8 cellular contexts compared by ENCODE assay signal in the genomic region with DNA sequence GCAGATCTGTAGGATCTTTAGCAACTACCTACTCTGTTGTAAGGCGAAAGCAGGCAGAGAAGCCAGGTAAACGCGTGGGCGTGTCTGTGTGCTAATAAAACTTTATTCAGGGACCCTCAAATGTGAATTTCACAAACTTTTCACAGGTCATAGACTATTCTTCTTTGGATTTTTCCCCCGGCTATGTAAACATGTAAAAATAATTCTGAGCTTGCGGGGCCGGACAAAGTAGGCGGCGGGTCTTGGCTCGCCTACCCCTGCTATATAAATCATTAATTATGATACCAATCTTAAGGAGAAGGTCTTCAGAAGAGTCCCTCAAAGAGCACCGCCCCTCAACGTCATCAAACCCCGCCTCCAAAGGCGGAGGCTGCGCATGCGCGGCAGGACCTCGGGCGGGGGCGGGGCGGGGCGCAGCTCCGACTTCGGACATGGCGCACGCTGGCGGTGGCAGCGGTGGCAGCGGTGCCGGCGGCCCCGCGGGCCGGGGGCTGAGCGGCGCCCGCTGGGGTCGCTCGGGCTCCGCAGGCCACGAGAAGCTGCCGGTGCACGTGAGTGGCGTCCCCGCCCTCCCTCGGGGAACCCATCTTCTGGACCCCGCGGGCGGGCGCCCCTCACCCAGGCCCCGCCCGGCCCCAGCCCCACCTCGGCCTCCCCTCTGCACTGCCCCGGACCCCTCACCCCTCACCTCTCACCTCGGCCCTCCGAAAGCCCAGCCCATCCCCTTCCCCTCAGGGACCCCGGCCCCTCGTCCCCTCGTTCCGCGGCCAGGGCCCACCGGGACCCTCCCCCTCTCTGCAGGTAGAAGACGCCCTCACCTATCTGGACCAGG. TPM values are rescaled to one million over a fixed set of nuclear protein-coding genes. Genes with fewer than 3 reads are reported as not detected.
A peak's percentile ranks its signal among the peaks of the same experiment; 100 is the strongest.
DNase-seq lines count a peak whose midpoint lies in the region; ATAC-seq and TF ChIP-seq lines count a peak whose summit lies in the region.

A gene with protein sequence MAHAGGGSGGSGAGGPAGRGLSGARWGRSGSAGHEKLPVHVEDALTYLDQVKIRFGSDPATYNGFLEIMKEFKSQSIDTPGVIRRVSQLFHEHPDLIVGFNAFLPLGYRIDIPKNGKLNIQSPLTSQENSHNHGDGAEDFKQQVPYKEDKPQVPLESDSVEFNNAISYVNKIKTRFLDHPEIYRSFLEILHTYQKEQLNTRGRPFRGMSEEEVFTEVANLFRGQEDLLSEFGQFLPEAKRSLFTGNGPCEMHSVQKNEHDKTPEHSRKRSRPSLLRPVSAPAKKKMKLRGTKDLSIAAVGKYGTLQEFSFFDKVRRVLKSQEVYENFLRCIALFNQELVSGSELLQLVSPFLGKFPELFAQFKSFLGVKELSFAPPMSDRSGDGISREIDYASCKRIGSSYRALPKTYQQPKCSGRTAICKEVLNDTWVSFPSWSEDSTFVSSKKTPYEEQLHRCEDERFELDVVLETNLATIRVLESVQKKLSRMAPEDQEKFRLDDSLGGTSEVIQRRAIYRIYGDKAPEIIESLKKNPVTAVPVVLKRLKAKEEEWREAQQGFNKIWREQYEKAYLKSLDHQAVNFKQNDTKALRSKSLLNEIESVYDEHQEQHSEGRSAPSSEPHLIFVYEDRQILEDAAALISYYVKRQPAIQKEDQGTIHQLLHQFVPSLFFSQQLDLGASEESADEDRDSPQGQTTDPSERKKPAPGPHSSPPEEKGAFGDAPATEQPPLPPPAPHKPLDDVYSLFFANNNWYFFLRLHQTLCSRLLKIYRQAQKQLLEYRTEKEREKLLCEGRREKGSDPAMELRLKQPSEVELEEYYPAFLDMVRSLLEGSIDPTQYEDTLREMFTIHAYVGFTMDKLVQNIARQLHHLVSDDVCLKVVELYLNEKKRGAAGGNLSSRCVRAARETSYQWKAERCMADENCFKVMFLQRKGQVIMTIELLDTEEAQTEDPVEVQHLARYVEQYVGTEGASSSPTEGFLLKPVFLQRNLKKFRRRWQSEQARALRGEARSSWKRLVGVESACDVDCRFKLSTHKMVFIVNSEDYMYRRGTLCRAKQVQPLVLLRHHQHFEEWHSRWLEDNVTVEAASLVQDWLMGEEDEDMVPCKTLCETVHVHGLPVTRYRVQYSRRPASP (plus strand): TSS at position 409 of the 832 bp plus-strand sequence. CDS start 23 bp downstream, at position 432.

- no peaks in the 10 kb centered on the region for H3F3A ChIP-seq in MM.1S (ENCODE audit: insufficient read depth, low read length)
- H3F3A ChIP-seq in SK-N-SH (replicated peaks; ENCODE audit: insufficient read depth), result peaks cover 7% of the 10 kb centered on the region
- H3F3A ChIP-seq in neural progenitor cell (ENCODE audit: low read depth), result no peaks in the 10 kb centered on the region

- H3K27me3 Mint-ChIP-seq in activated naive CD4-positive, alpha-beta T cell treated with anti-CD3 and anti-CD28 coated beads for 36 hours (ENCODE audit: low read depth), result peaks cover 9% of the 10 kb centered on the region
- H3K27me3 Mint-ChIP-seq in neural progenitor cell (ENCODE audit: insufficient read depth, low read depth), result peaks cover 6% of the 10 kb centered on the region

- TF ChIP-seq CTCF in MM.1S (IDR thresholded peaks at IDR 0.05; ENCODE audit: low read length) (no peak), SK-N-SH (IDR thresholded peaks at IDR 0.05) (no peak), neural progenitor cell (IDR thresholded peaks at IDR 0.05) (no peak), stomach (IDR thresholded peaks at IDR 0.05) (no peak)

- H3K36me3 ChIP-seq in MM.1S (replicated peaks; ENCODE audit: insufficient read depth, low read length) (no peaks in the 10 kb centered on the region), SK-N-SH (replicated peaks in 1 of 2; ENCODE audit: control insufficient read depth in 1 of 2, insufficient read depth in 2 of 2, low read length in 1 of 2) (peaks cover 17 to 23% of the 10 kb centered on the region in 2 experiments), neural progenitor cell (peaks cover 4% of the 10 kb centered on the region), stomach (peaks cover 25 to 37% (median 34%) of the 10 kb centered on the region in 4 donors)

- H3K4me3 Mint-ChIP-seq in activated naive CD4-positive, alpha-beta T cell treated with anti-CD3 and anti-CD28 coated beads for 36 hours, result peak within 1 kb of the TSS; percentile 82
- peak within 1 kb of the TSS; percentile 93 for H3K4me3 Mint-ChIP-seq in neural progenitor cell

- ATAC-seq in GM19324 (IDR thresholded peaks at IDR 0.05; ENCODE audit: low FRiP score, unreplicated experiment), result peak; percentile 73

- peaks cover 11% of the 10 kb centered on the region for H3K79me2 ChIP-seq in MM.1S (ENCODE audit: low read length)
- peaks cover 39% of the 10 kb centered on the region for H3K79me2 ChIP-seq in SK-N-SH (ENCODE audit: insufficient read depth)
- peaks cover 14% of the 10 kb centered on the region for H3K79me2 ChIP-seq in neural progenitor cell (ENCODE audit: low read depth)

- H3K9me2 ChIP-seq in MM.1S (replicated peaks; ENCODE audit: insufficient read depth, low read length) (no peaks in the 10 kb centered on the region), SK-N-SH (no peaks in the 10 kb centered on the region)

- peaks cover 10% of the 10 kb centered on the region for H3K36me3 Mint-ChIP-seq in activated naive CD4-positive, alpha-beta T cell treated with anti-CD3 and anti-CD28 coated beads for 36 hours (ENCODE audit: low read depth)
- peaks cover 16% of the 10 kb centered on the region for H3K36me3 Mint-ChIP-seq in neural progenitor cell

- H3K9me3 Mint-ChIP-seq in activated naive CD4-positive, alpha-beta T cell treated with anti-CD3 and anti-CD28 coated beads for 36 hours, result no peaks in the 10 kb centered on the region
- H3K9me3 Mint-ChIP-seq in neural progenitor cell, result no peaks in the 10 kb centered on the region

- no peak for TF ChIP-seq RAD21 in SK-N-SH (IDR thresholded peaks at IDR 0.05; ENCODE audit: low read length)

- H3K4me1 ChIP-seq in MM.1S (ENCODE audit: low read length) (peaks cover 11% of the 10 kb centered on the region), SK-N-SH (ENCODE audit: control insufficient read depth in 1 of 2, insufficient read depth in 2 of 2, low read depth in 1 of 2, low read length in 1 of 2) (peaks cover 15 to 22% of the 10 kb centered on the region in 2 experiments), neural progenitor cell (peaks cover 12% of the 10 kb centered on the region), stomach (peaks cover 21 to 45% (median 33%) of the 10 kb centered on the region in 4 donors)

- no peaks in the 10 kb centered on the region for H4K20me1 ChIP-seq in MM.1S (ENCODE audit: insufficient read depth, low read length)
- H4K20me1 ChIP-seq in SK-N-SH (ENCODE audit: insufficient read depth), result no peaks in the 10 kb centered on the region
- H4K20me1 ChIP-seq in neural progenitor cell (ENCODE audit: low read depth), result peaks cover 8% of the 10 kb centered on the region

- H3K4me3 ChIP-seq in MM.1S (ENCODE audit: low read length) (peak within 1 kb of the TSS; percentile 92), SK-N-SH (ENCODE audit: low read depth in 2 of 2, low read length in 1 of 2) (peak within 1 kb of the TSS; percentile 80 to 90), neural progenitor cell (peak within 1 kb of the TSS; percentile 92), stomach (peak within 1 kb of the TSS; percentile 90 to 99 (median 94))

- H3K9me3 ChIP-seq in MM.1S (replicated peaks; ENCODE audit: insufficient read depth, low read length) (no peaks in the 10 kb centered on the region), SK-N-SH (no peaks in the 10 kb centered on the region), neural progenitor cell (ENCODE audit: low read depth) (no peaks in the 10 kb centered on the region), stomach (no peaks in the 10 kb centered on the region)

- H3K4me1 Mint-ChIP-seq in activated naive CD4-positive, alpha-beta T cell treated with anti-CD3 and anti-CD28 coated beads for 36 hours (ENCODE audit: low read depth), result peaks cover 34% of the 10 kb centered on the region
- H3K4me1 Mint-ChIP-seq in neural progenitor cell, result peaks cover 27% of the 10 kb centered on the region

- H3K4me2 ChIP-seq in MM.1S (ENCODE audit: low read depth, low read length) (peak within 1 kb of the TSS; percentile 86), SK-N-SH (peak within 1 kb of the TSS; percentile 95), neural progenitor cell (peak within 1 kb of the TSS; percentile 92)

- peaks cover 27% of the 10 kb centered on the region for H3K27me3 ChIP-seq in MM.1S (replicated peaks; ENCODE audit: insufficient read depth, low read length)
- H3K27me3 ChIP-seq in SK-N-SH (ENCODE audit: insufficient read depth), result no peaks in the 10 kb centered on the region
- H3K27me3 ChIP-seq in neural progenitor cell, result peaks cover 25% of the 10 kb centered on the region
- H3K27me3 ChIP-seq in stomach, result no peaks in the 10 kb centered on the region

- TF ChIP-seq EP300 in SK-N-SH (IDR thresholded peaks at IDR 0.05; ENCODE audit: borderline replicate concordance in 1 of 2, low read depth in 1 of 2, low read length in 1 of 2), result no peak
- no peak for TF ChIP-seq EP300 in stomach (IDR thresholded peaks at IDR 0.05)

- intact Hi-C loops in activated naive CD4-positive, alpha-beta T cell treated with anti-CD3 and anti-CD28 coated beads for 36 hours (cut with micrococcal nuclease), result loop anchor here (5.0 kb wide), 1 partner anchor 438 kb away; a partner anchor contains a TSS
- intact Hi-C loops in stomach (cut with DNase I; ENCODE audit: low total_unique reads), result no loop called here

- H2AFZ ChIP-seq in MM.1S (ENCODE audit: low read length), result peak within 1 kb of the TSS; percentile 56
- H2AFZ ChIP-seq in SK-N-SH (ENCODE audit: low read depth), result peak within 1 kb of the TSS; percentile 76
- peak within 1 kb of the TSS; percentile 95 for H2AFZ ChIP-seq in neural progenitor cell (replicated peaks)

- WGBS in SK-N-SH (ENCODE audit: low lambda C conversion rate), result 5% methylated on average over 35 of the region's 63 CpGs
- WGBS in stomach, 5 donors, result 1 to 5% (median 2%) methylated on average over 14 to 59 of the region's 63 CpGs

- peak; percentile 54 to 78 for DNase-seq in AML-193 (lab: John Stamatoyannopoulos, UW)
- DNase-seq in MM.1S, result peak; percentile 92
- peak; percentile 97 for DNase-seq in SK-N-SH
- DNase-seq in activated naive CD4-positive, alpha-beta T cell treated with anti-CD3 and anti-CD28 coated beads for 36 hours, result peak; percentile 91
- DNase-seq in foreskin melanocyte, result peak; percentile 76
- DNase-seq in neural progenitor cell (ENCODE audit: low spot score), result peak; percentile 93
- DNase-seq in stomach, result peak; percentile 89

- H3K27ac Mint-ChIP-seq in activated naive CD4-positive, alpha-beta T cell treated with anti-CD3 and anti-CD28 coated beads for 36 hours, result peak within 1 kb of the TSS; percentile 81
- H3K27ac Mint-ChIP-seq in neural progenitor cell, result peak within 1 kb of the TSS; percentile 79

- no peak for TF ChIP-seq POLR2A in stomach (IDR thresholded peaks at IDR 0.05)

- H3K9ac ChIP-seq in MM.1S (ENCODE audit: low read length) (peak within 1 kb of the TSS; percentile 74), SK-N-SH (peak within 1 kb of the TSS; percentile 78), neural progenitor cell (peak within 1 kb of the TSS; percentile 83)

- H3K27ac ChIP-seq in MM.1S (ENCODE audit: low read length), result no peak within 1 kb of the TSS
- no peak within 1 kb of the TSS; a peak in 1 of 4 replicates for H3K27ac ChIP-seq in SK-N-SH (ENCODE audit: low read depth in 2 of 2, low read length in 1 of 2)
- H3K27ac ChIP-seq in neural progenitor cell, result no peak within 1 kb of the TSS
- peak within 1 kb of the TSS; percentile 52 to 89 (median 86) for H3K27ac ChIP-seq in stomach

- POLR2A ChIA-PET in SK-N-SH (lab: Yijun Ruan, JAX), result no interaction called here

- CTCF ChIA-PET in SK-N-SH (lab: Yijun Ruan, JAX), result interaction anchor here (0.6 to 1.0 kb wide), 2 partner anchors 58 to 223 kb away, joined by 3 to 4 read pairs; no protein-coding TSS in a partner anchor
- CTCF ChIA-PET in activated naive CD4-positive, alpha-beta T cell treated with anti-CD3 and anti-CD28 coated beads for 36 hours (lab: Charles Lee), result interaction anchor here (1.3 kb wide), 1 partner anchor 57 kb away, joined by 7 read pairs; no protein-coding TSS in a partner anchor

RNA-seq across cellular contexts. Expression of the gene that starts here (rescaled TPM):
- polyA plus RNA-seq in SK-N-SH (2012; rRNA removed) (29.7 and 31.2 TPM in 2 replicates), stomach (10 to 100 TPM in 2 of 3 donors, 1 to 10 TPM in 1; 9.2 to 18.6 (median 14.9) TPM)
- polyA plus RNA-seq in SK-N-SH (2012; cell fraction: cytosol; rRNA removed), result 11.8 and 17.1 TPM in 2 replicates
- polyA plus RNA-seq in SK-N-SH (2012; cell fraction: nucleus; rRNA removed), result 156 and 269 TPM in 2 replicates
- total RNA-seq in activated naive CD4-positive, alpha-beta T cell treated with anti-CD3 and anti-CD28 coated beads for 36 hours, result 10 to 100 TPM; 18.8 to 20.6 TPM
- total RNA-seq in neural progenitor cell (ENCODE audit: low replicate concordance) (21.2 and 36.4 TPM in 2 replicates), stomach (100 to 1,000 TPM in 3 of 5 donors, 10 to 100 TPM in 2; 49.9 to 566 (median 123) TPM)

Comparison
In these comparisons a context has a peak if more than half of its experiments do, and no peak if none do; other contexts are left out.
1. H3K27ac ChIP-seq: peak in stomach (5 of 5); none in MM.1S (single experiment), SK-N-SH (0 of 2) and neural progenitor cell (single experiment).
2. Peak in every context shown above with its lines, with median percentiles within 50 percentile points of each other: DNase-seq, H2AFZ ChIP-seq, H3K4me2 ChIP-seq, H3K4me3 ChIP-seq and H3K9ac ChIP-seq.